In genomic region chr5:10283927-10284635, GRCh38 we compare ENCODE assay signal across 8 cellular contexts. TPM values are rescaled to one million over a fixed set of nuclear protein-coding genes. Genes with fewer than 3 reads are reported as not detected.
A peak's percentile ranks its signal among the peaks of the same experiment; 100 is the strongest.
DNase-seq lines count a peak whose midpoint lies in the region; ATAC-seq and TF ChIP-seq lines count a peak whose summit lies in the region.

No MANE protein-coding gene starts in this region.

- TF ChIP-seq POLR2A in sigmoid colon (IDR thresholded peaks at IDR 0.05) = no peak

- TF ChIP-seq CTCF in sigmoid colon (IDR thresholded peaks at IDR 0.05) = peak; percentile 85 to 90 (median 86)

- H3K27ac ChIP-seq in right cardiac atrium (ENCODE audit: low read length) (no peak overlapping the region), sigmoid colon (no peak overlapping the region)

- intact Hi-C loops in right cardiac atrium (cut with DNase I) = loop anchor here in 3 of 4 donors (5.0 to 10.0 kb wide), 3 partner anchors 111 to 141 kb away; no protein-coding TSS in a partner anchor
- intact Hi-C loops in sigmoid colon (cut with DNase I) = loop anchor here (1.0 to 10.0 kb wide), 3 partner anchors 51 to 343 kb away; no protein-coding TSS in a partner anchor

- ATAC-seq in HG02885 (IDR thresholded peaks at IDR 0.05; ENCODE audit: poor library complexity, unreplicated experiment) (peak; percentile 94), right cardiac atrium (peak; percentile 92 to 95)

- H3K9me3 ChIP-seq in right cardiac atrium (ENCODE audit: control insufficient read depth, low read length) (no peaks in the 10 kb centered on the region), sigmoid colon (no peaks in the 10 kb centered on the region)

- DNase-seq in SIG-M5 treated with dmso at 0.1 percent for 504 hours (lab: John Stamatoyannopoulos, UW; ENCODE audit: unreplicated experiment) = peak; percentile 65
- no peak for DNase-seq in SIG-M5 (lab: John Stamatoyannopoulos, UW)
- DNase-seq in NCI-H146 (lab: John Stamatoyannopoulos, UW) = peak; percentile 93
- peak; percentile 43 to 78 (median 64) for DNase-seq in T-helper 2 cell
- peak; percentile 23 for DNase-seq in amniotic stem cell (lab: John Stamatoyannopoulos, UW)
- peak; percentile 87 to 93 (median 93) for DNase-seq in right cardiac atrium
- DNase-seq in sigmoid colon = peak; percentile 89

- TF ChIP-seq EP300 in sigmoid colon (IDR thresholded peaks at IDR 0.05) = no peak

- peaks cover 0 to 28% (median 0%) of the 10 kb centered on the region in 4 donors for H3K36me3 ChIP-seq in sigmoid colon

- H3K4me1 ChIP-seq in right cardiac atrium (ENCODE audit: control insufficient read depth, insufficient read depth, low read length) = peaks cover 3% of the 10 kb centered on the region
- peaks cover 0 to under 1% (median 0%) of the 10 kb centered on the region in 4 donors for H3K4me1 ChIP-seq in sigmoid colon

- H3K4me3 ChIP-seq in right cardiac atrium (ENCODE audit: low read length) (no peak overlapping the region), sigmoid colon (no peak overlapping the region)

- WGBS in right cardiac atrium = 24% methylated on average over 17 of the region's 17 CpGs
- WGBS in sigmoid colon, 2 donors = 11 to 20% methylated on average over 17 of the region's 17 CpGs

- H3K27me3 ChIP-seq in right cardiac atrium (ENCODE audit: control insufficient read depth, insufficient read depth) (no peaks in the 10 kb centered on the region), sigmoid colon (no peaks in the 10 kb centered on the region)

RNA-seq across cellular contexts. Expression of gene CMBL, which starts 23.6 kb away (rescaled TPM):
- total RNA-seq in right cardiac atrium (10 to 100 TPM; 30.2 to 55.3 (median 49.5) TPM), sigmoid colon (10 to 100 TPM in 3 of 4 donors, 1 to 10 TPM in 1; 8.1 to 21.3 (median 11.4) TPM)
- polyA plus RNA-seq in right cardiac atrium (39.9 TPM), sigmoid colon (100 to 1,000 TPM in 2 of 3 donors, 10 to 100 TPM in 1; 85.8 to 261 (median 169) TPM)

RNA-seq across cellular contexts. Expression of gene CCT5, which starts 34.0 kb away (rescaled TPM):
- total RNA-seq in right cardiac atrium (100 to 1,000 TPM in 2 of 4 donors, 10 to 100 TPM in 2; 84.0 to 103 (median 98.1) TPM), sigmoid colon (100 to 1,000 TPM in 2 of 4 donors, 10 to 100 TPM in 2; 63.4 to 124 (median 107) TPM)
- polyA plus RNA-seq in right cardiac atrium (98.9 TPM), sigmoid colon (100 to 1,000 TPM; 119 to 198 (median 166) TPM)

RNA-seq across cellular contexts. Expression of gene ATPSCKMT, which starts 34.4 kb away (rescaled TPM):
- total RNA-seq in right cardiac atrium = 10 to 100 TPM; 11.5 to 25.2 (median 15.4) TPM
- polyA plus RNA-seq in right cardiac atrium = 15.7 TPM
- total RNA-seq in sigmoid colon = 10 to 100 TPM; 16.8 to 36.3 (median 22.6) TPM
- 10 to 100 TPM in 2 of 3 donors, 1 to 10 TPM in 1; 4.8 to 11.6 (median 10.6) TPM for polyA plus RNA-seq in sigmoid colon
